Comparison of ENCODE assay signal across 11 cellular contexts in genomic region chr2:153106802-153107477, GRCh38.
A peak's percentile ranks its signal among the peaks of the same experiment; 100 is the strongest.
DNase-seq lines count a peak whose midpoint lies in the region; ATAC-seq and TF ChIP-seq lines count a peak whose summit lies in the region.
"Had no signal": no experiment of that assay in that cellular context is flagged by ENCODE, and none has a peak within 500 bp of the region (broad histone marks: within the 10 kb centered on the region; RNA-seq: fewer than 3 reads in every experiment).

No MANE protein-coding gene starts in this region.

- TF ChIP-seq POLR2A in breast epithelium (IDR thresholded peaks at IDR 0.05) (no peak), uterus (IDR thresholded peaks at IDR 0.05) (no peak)

- H3K9me2 ChIP-seq in GM23248 (ENCODE audit: insufficient read depth) (no peaks in the 10 kb centered on the region), PC-3 (replicated peaks; ENCODE audit: low read length) (no peaks in the 10 kb centered on the region)

- H4K20me1 ChIP-seq in GM23248 (ENCODE audit: insufficient read depth) (no peaks in the 10 kb centered on the region), PC-3 (ENCODE audit: low read length) (no peaks in the 10 kb centered on the region)

- no peak for TF ChIP-seq CTCF in MCF 10A (IDR thresholded peaks at IDR 0.05; ENCODE audit: unreplicated experiment)
- TF ChIP-seq CTCF in breast epithelium (IDR thresholded peaks at IDR 0.05), result no peak
- TF ChIP-seq CTCF in PC-3 (conservative IDR thresholded peaks at IDR 0.05; ENCODE audit: low read depth, low read length), result no peak
- no peak for TF ChIP-seq CTCF in uterus (IDR thresholded peaks at IDR 0.05)

- no peaks in the 10 kb centered on the region for H3K4me1 ChIP-seq in breast epithelium
- no peaks in the 10 kb centered on the region for H3K4me1 ChIP-seq in GM23248 (ENCODE audit: insufficient read depth)
- H3K4me1 ChIP-seq in PC-3 (ENCODE audit: insufficient read depth, low read length), result no peaks in the 10 kb centered on the region
- H3K4me1 ChIP-seq in uterus, result no peaks in the 10 kb centered on the region
- H3K4me1 ChIP-seq: upper lobe of left lung had no signal

- BruUV-seq in MCF 10A (replicated peaks; lab: Mats Ljungman, UMichigan), result no TSS peak
- BruUV-seq in PC-3 (replicated peaks; lab: Mats Ljungman, UMichigan), result no TSS peak

- WGBS in GM23248 (ENCODE audit: low coverage in 1 of 2, low lambda C conversion rate in 2 of 2, missing lambda C conversion rate in 2 of 2), 2 experiments, result 13 to 18% methylated on average over 1 of the region's 1 CpG

- H3K9me3 Mint-ChIP-seq in MCF 10A (ENCODE audit: unreplicated experiment), result no peaks in the 10 kb centered on the region

- H3K27me3 ChIP-seq in breast epithelium, result no peaks in the 10 kb centered on the region
- H3K27me3 ChIP-seq in GM23248 (replicated peaks; ENCODE audit: insufficient read depth), result no peaks in the 10 kb centered on the region
- 0 out of 2 replicates have a peak, but pooled peaks cover 11% of the 10 kb centered on the region for H3K27me3 ChIP-seq in PC-3 (ENCODE audit: low read length)
- H3K27me3 ChIP-seq in uterus, result no peaks in the 10 kb centered on the region
- H3K27me3 ChIP-seq: cardiac muscle cell, upper lobe of left lung had no signal

- H3K36me3 Mint-ChIP-seq in MCF 10A (ENCODE audit: insufficient read depth, unreplicated experiment), result no peaks in the 10 kb centered on the region

- CTCF ChIA-PET in MCF 10A (lab: Yijun Ruan, JAX), result interaction anchor here (1.1 kb wide), 1 partner anchor 57 kb away, joined by 3 read pairs; no protein-coding TSS in a partner anchor
- CTCF ChIA-PET in PC-3 (lab: Charles Lee), result no interaction called here

- POLR2A ChIA-PET in MCF 10A (lab: Yijun Ruan, JAX), result interaction anchor here (1.3 kb wide), 1 partner anchor 48 kb away, joined by 3 read pairs; no protein-coding TSS in a partner anchor
- POLR2A ChIA-PET in PC-3 (lab: Charles Lee; ENCODE audit: unreplicated experiment), result no interaction called here

- H2AFZ ChIP-seq in GM23248 (peak overlapping the region; percentile 29; the same call in 1 of the 2 replicates), PC-3 (ENCODE audit: low read length) (no peak overlapping the region)

- H3K27me3 Mint-ChIP-seq in MCF 10A (ENCODE audit: insufficient read depth, unreplicated experiment), result no peaks in the 10 kb centered on the region

- H3K79me2 ChIP-seq in GM23248 (ENCODE audit: insufficient read depth) (no peaks in the 10 kb centered on the region), PC-3 (ENCODE audit: low read length) (no peaks in the 10 kb centered on the region)

- DNase-seq in MCF 10A (ENCODE audit: unreplicated experiment) (peak; percentile 1), breast epithelium (ENCODE audit: low spot score in 2 of 2) (no peak), GM23248 (peak; percentile 0), PC-3 (no peak), uterus (no peak), epidermal melanocyte (ENCODE audit: insufficient read length, low spot score) (no peak), NK-92 (lab: John Stamatoyannopoulos, UW; ENCODE audit: unreplicated experiment) (no peak)
- DNase-seq: upper lobe of left lung had no signal

- H3K9me3 ChIP-seq in breast epithelium, result no peaks in the 10 kb centered on the region
- no peaks in the 10 kb centered on the region for H3K9me3 ChIP-seq in GM23248 (ENCODE audit: low read depth)
- H3K9me3 ChIP-seq in PC-3 (ENCODE audit: low read length), result no peaks in the 10 kb centered on the region
- H3K9me3 ChIP-seq in uterus, result no peaks in the 10 kb centered on the region
- H3K9me3 ChIP-seq: upper lobe of left lung had no signal

- peak overlapping the region; percentile 58 for H3K4me3 Mint-ChIP-seq in MCF 10A (ENCODE audit: unreplicated experiment)

- no peak overlapping the region for H3K27ac ChIP-seq in breast epithelium
- no peak overlapping the region for H3K27ac ChIP-seq in GM23248
- H3K27ac ChIP-seq in PC-3 (ENCODE audit: low read length), result no peak overlapping the region
- peak overlapping the region; percentile 1 to 26 for H3K27ac ChIP-seq in uterus
- H3K27ac ChIP-seq: C4-2B, cardiac muscle cell, upper lobe of left lung had no signal

- H3K36me3 ChIP-seq in breast epithelium, result no peaks in the 10 kb centered on the region
- no peaks in the 10 kb centered on the region for H3K36me3 ChIP-seq in GM23248 (ENCODE audit: low read depth)
- no peaks in the 10 kb centered on the region for H3K36me3 ChIP-seq in PC-3 (ENCODE audit: low read depth, low read length)
- no peaks in the 10 kb centered on the region for H3K36me3 ChIP-seq in uterus
- H3K36me3 ChIP-seq: cardiac muscle cell, upper lobe of left lung had no signal

- H3K4me1 Mint-ChIP-seq in MCF 10A (ENCODE audit: insufficient read depth, unreplicated experiment), result peaks cover 8% of the 10 kb centered on the region

- intact Hi-C loops in MCF 10A (cut with micrococcal nuclease) (no loop called here), breast epithelium (cut with DNase I; ENCODE audit: low total_unique reads) (no loop called here), PC-3 (cut with micrococcal nuclease) (no loop called here), uterus (cut with DNase I; ENCODE audit: low total_unique reads) (no loop called here)

- H3K27ac Mint-ChIP-seq in MCF 10A (ENCODE audit: low read depth, unreplicated experiment), result peak overlapping the region; percentile 86

- in situ Hi-C loops in GM23248 (cut with MboI), result no loop called here

- H3K4me3 ChIP-seq in breast epithelium, result no peak overlapping the region
- H3K4me3 ChIP-seq in GM23248, result peak overlapping the region; percentile 16; the same call in 1 of the 2 replicates
- H3K4me3 ChIP-seq in PC-3 (ENCODE audit: low read length), result no peak overlapping the region; the same call in 1 of the 2 replicates
- H3K4me3 ChIP-seq in uterus, result no peak overlapping the region
- H3K4me3 ChIP-seq: cardiac muscle cell, upper lobe of left lung had no signal

- H3F3A ChIP-seq in GM23248 (ENCODE audit: insufficient read depth) (no peaks in the 10 kb centered on the region), PC-3 (ENCODE audit: low read length, unreplicated experiment) (no peaks in the 10 kb centered on the region)

- no peak for ATAC-seq in PC-3
- no peak for ATAC-seq in HG02973 (IDR thresholded peaks at IDR 0.05; ENCODE audit: unreplicated experiment)

- H3K9ac ChIP-seq in GM23248 (no peak overlapping the region), PC-3 (ENCODE audit: low read length) (no peak overlapping the region)

- H3K4me2 ChIP-seq in GM23248 (ENCODE audit: unreplicated experiment) (no peak overlapping the region), PC-3 (ENCODE audit: low read length) (peak overlapping the region; percentile 25)

Comparison
In these comparisons a context has a peak if more than half of its experiments do, and no peak if none do; other contexts are left out.
1. DNase-seq: peak in MCF 10A (single experiment) and GM23248 (single experiment); none in breast epithelium (0 of 2), PC-3 (single experiment), uterus (0 of 2), epidermal melanocyte (single experiment) and NK-92 (single experiment).
2. H3K27ac ChIP-seq: peak in uterus (2 of 2); none in breast epithelium (0 of 2), GM23248 (single experiment) and PC-3 (single experiment).